ENCODE assay signal across 8 cellular contexts in genomic region chr2:169131587-169132512, GRCh38.
DNase-seq lines count a peak whose midpoint lies in the region; ATAC-seq and TF ChIP-seq lines count a peak whose summit lies in the region.

No MANE protein-coding gene starts in this region.

- H4K20me1 ChIP-seq in OCI-LY7 (ENCODE audit: insufficient read depth, low read length): no peaks in the 10 kb centered on the region

- H3K9me3 ChIP-seq in Caco-2 (no peaks in the 10 kb centered on the region), OCI-LY7 (ENCODE audit: low read length) (no peaks in the 10 kb centered on the region), endodermal cell (ENCODE audit: control insufficient read depth, low read length) (no peaks in the 10 kb centered on the region)

- no peaks in the 10 kb centered on the region for H3K4me1 Mint-ChIP-seq in Caco-2 (ENCODE audit: low read depth, unreplicated experiment)
- peaks cover 7% of the 10 kb centered on the region for H3K4me1 Mint-ChIP-seq in endodermal cell

- DNase-seq in Caco-2: peak in 1 of 2 experiments; percentile 39
- DNase-seq in OCI-LY7 (ENCODE audit: low spot score): peak; percentile 50
- DNase-seq in endodermal cell: no peak
- DNase-seq in myocyte (ENCODE audit: low read depth): peak; percentile 38
- no peak for DNase-seq in ecto neural progenitor cell (ENCODE audit: low spot score)

- H3K36me3 Mint-ChIP-seq in Caco-2 (ENCODE audit: insufficient read depth, unreplicated experiment) (peaks cover 44% of the 10 kb centered on the region), endodermal cell (ENCODE audit: low read depth) (no peaks in the 10 kb centered on the region)

- no peak overlapping the region for H3K27ac ChIP-seq in OCI-LY7 (ENCODE audit: low read depth, low read length, poor library complexity, severe bottlenecking)
- H3K27ac ChIP-seq in endodermal cell (ENCODE audit: low read depth, low read length): no peak overlapping the region

- H3K27me3 ChIP-seq in Caco-2 (replicated peaks; ENCODE audit: control insufficient read depth, insufficient read depth, low read length) (no peaks in the 10 kb centered on the region), endodermal cell (ENCODE audit: control insufficient read depth, insufficient read depth, low read length, poor library complexity, severe bottlenecking) (no peaks in the 10 kb centered on the region)

- CTCF ChIA-PET in Caco-2 (lab: Charles Lee) (interaction anchor here (0.7 to 1.4 kb wide), 5 partner anchors 10 to 266 kb away, joined by 3 to 28 read pairs (median 4); no protein-coding TSS in a partner anchor), OCI-LY7 (lab: Charles Lee; ENCODE audit: unreplicated experiment) (interaction anchor here (0.9 to 1.5 kb wide), 3 partner anchors 8 to 90 kb away, joined by 3 to 5 read pairs (median 4); no protein-coding TSS in a partner anchor)

- H3K4me3 ChIP-seq in Caco-2 (ENCODE audit: low read depth, low read length) (no peak overlapping the region), OCI-LY7 (ENCODE audit: low read depth, low read length, poor library complexity, severe bottlenecking) (no peak overlapping the region), endodermal cell (ENCODE audit: low read length) (no peak overlapping the region)

- H3K4me1 ChIP-seq in Caco-2: no peaks in the 10 kb centered on the region
- H3K4me1 ChIP-seq in OCI-LY7 (ENCODE audit: insufficient read depth, low read length, poor library complexity, severe bottlenecking): no peaks in the 10 kb centered on the region
- H3K4me1 ChIP-seq in endodermal cell (ENCODE audit: control insufficient read depth, insufficient read depth, low read length): peaks cover under 1% of the 10 kb centered on the region

- no TSS peak for BruUV-seq in Caco-2 (replicated peaks; lab: Mats Ljungman, UMichigan)
- BruUV-seq in OCI-LY7 (replicated peaks; lab: Mats Ljungman, UMichigan): no TSS peak

- H3K27ac Mint-ChIP-seq in Caco-2 (ENCODE audit: unreplicated experiment) (no peak overlapping the region), endodermal cell (no peak overlapping the region)

- peak; percentile 63 to 79 for TF ChIP-seq CTCF in Caco-2 (IDR thresholded peaks at IDR 0.05; ENCODE audit: insufficient read depth in 1 of 2, low read depth in 1 of 2, low read length in 1 of 2, severe bottlenecking in 1 of 2, unreplicated experiment in 1 of 2)
- peak; percentile 88 for TF ChIP-seq CTCF in OCI-LY7 (conservative IDR thresholded peaks at IDR 0.05; ENCODE audit: low read length)
- TF ChIP-seq CTCF in endodermal cell (conservative IDR thresholded peaks at IDR 0.05): peak; percentile 85

- H3K9ac ChIP-seq in endodermal cell (ENCODE audit: extremely low read depth, low read length, poor library complexity, severe bottlenecking): no peak overlapping the region

- ATAC-seq in GM19043 (IDR thresholded peaks at IDR 0.05; ENCODE audit: low read depth, unreplicated experiment): peak; percentile 71
- ATAC-seq in HG03442 (IDR thresholded peaks at IDR 0.05; ENCODE audit: unreplicated experiment): peak; percentile 78
- ATAC-seq in HG03460 (IDR thresholded peaks at IDR 0.05; ENCODE audit: unreplicated experiment): no peak

- H3K36me3 ChIP-seq in Caco-2 (ENCODE audit: control insufficient read depth, insufficient read depth, low read length) (no peaks in the 10 kb centered on the region), OCI-LY7 (ENCODE audit: insufficient read depth, low read length) (no peaks in the 10 kb centered on the region), endodermal cell (ENCODE audit: control insufficient read depth, insufficient read depth, low read length) (no peaks in the 10 kb centered on the region)

- WGBS in endodermal cell (ENCODE audit: insufficient coverage in 1 of 2, insufficient read length in 1 of 2), 2 experiments: 47 to 50% methylated on average over 7 to 8 of the region's 9 CpGs

- POLR2A ChIA-PET in Caco-2 (lab: Charles Lee): no interaction called here
- POLR2A ChIA-PET in OCI-LY7 (lab: Charles Lee): interaction anchor here (0.7 to 0.9 kb wide), 2 partner anchors 8 to 37 kb away, joined by 4 read pairs; no protein-coding TSS in a partner anchor

- no peak overlapping the region for H3K4me2 ChIP-seq in OCI-LY7 (ENCODE audit: low read length)

- no peaks in the 10 kb centered on the region for H3K79me2 ChIP-seq in OCI-LY7 (ENCODE audit: insufficient read depth, low read depth, low read length)

- intact Hi-C loops in Caco-2 (cut with micrococcal nuclease; ENCODE audit: unreplicated experiment) (loop anchor here (1.0 to 5.0 kb wide), 3 partner anchors 23 to 265 kb away; no protein-coding TSS in a partner anchor), OCI-LY7 (cut with micrococcal nuclease; ENCODE audit: unreplicated experiment) (loop anchor here (1.0 to 2.0 kb wide), 2 partner anchors 23 to 171 kb away; no protein-coding TSS in a partner anchor)

- no peak overlapping the region for H3K4me3 Mint-ChIP-seq in Caco-2 (ENCODE audit: unreplicated experiment)
- no peak overlapping the region for H3K4me3 Mint-ChIP-seq in endodermal cell

- H2AFZ ChIP-seq in OCI-LY7 (ENCODE audit: low read length): no peak overlapping the region

- H3K9me2 ChIP-seq in OCI-LY7 (ENCODE audit: insufficient read depth, low read length): no peaks in the 10 kb centered on the region

- no peaks in the 10 kb centered on the region for H3K27me3 Mint-ChIP-seq in Caco-2 (ENCODE audit: insufficient read depth, unreplicated experiment)
- H3K27me3 Mint-ChIP-seq in endodermal cell (ENCODE audit: insufficient read depth): no peaks in the 10 kb centered on the region

- H3K9me3 Mint-ChIP-seq in Caco-2 (ENCODE audit: unreplicated experiment): no peaks in the 10 kb centered on the region
- no peaks in the 10 kb centered on the region for H3K9me3 Mint-ChIP-seq in endodermal cell

Comparison
In these comparisons a context has a peak if more than half of its experiments do, and no peak if none do; other contexts are left out.
1. DNase-seq: peak in OCI-LY7 (single experiment) and myocyte (single experiment); none in endodermal cell (single experiment) and ecto neural progenitor cell (single experiment).
2. Peak in every context shown above with its lines, with median percentiles within 50 percentile points of each other: CTCF ChIP-seq.